ENCODE assay signal across 1 cellular context in the genomic region with DNA sequence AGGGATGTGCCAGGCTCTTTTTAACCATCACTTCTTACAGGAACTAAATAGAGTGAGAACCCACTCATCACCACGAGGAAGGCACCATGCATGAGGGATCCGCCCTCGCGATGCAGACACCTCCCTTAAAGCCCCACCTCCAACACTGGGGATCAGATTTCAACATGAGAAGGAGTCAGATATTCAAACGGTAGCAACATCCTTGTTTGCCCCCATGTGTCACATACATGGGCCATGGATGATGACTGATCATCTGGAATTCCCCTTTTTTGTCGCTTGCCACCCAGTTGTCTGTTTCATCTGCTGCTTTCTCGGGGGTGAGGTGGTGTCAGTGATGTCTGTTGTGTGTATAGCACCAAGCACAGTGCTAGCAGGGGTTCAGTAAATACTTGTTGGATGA.
TF ChIP-seq lines count a peak whose summit lies in the region.

No MANE protein-coding gene starts in this region.

TF ChIP-seq in WTC11, 78 proteins besides CTCF, POLR2A, EP300 and RAD21 (continued from another document):
- TF ChIP-seq, protein P1, sequence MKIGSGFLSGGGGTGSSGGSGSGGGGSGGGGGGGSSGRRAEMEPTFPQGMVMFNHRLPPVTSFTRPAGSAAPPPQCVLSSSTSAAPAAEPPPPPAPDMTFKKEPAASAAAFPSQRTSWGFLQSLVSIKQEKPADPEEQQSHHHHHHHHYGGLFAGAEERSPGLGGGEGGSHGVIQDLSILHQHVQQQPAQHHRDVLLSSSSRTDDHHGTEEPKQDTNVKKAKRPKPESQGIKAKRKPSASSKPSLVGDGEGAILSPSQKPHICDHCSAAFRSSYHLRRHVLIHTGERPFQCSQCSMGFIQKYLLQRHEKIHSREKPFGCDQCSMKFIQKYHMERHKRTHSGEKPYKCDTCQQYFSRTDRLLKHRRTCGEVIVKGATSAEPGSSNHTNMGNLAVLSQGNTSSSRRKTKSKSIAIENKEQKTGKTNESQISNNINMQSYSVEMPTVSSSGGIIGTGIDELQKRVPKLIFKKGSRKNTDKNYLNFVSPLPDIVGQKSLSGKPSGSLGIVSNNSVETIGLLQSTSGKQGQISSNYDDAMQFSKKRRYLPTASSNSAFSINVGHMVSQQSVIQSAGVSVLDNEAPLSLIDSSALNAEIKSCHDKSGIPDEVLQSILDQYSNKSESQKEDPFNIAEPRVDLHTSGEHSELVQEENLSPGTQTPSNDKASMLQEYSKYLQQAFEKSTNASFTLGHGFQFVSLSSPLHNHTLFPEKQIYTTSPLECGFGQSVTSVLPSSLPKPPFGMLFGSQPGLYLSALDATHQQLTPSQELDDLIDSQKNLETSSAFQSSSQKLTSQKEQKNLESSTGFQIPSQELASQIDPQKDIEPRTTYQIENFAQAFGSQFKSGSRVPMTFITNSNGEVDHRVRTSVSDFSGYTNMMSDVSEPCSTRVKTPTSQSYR (CRISPR knock-in tag; IDR thresholded peaks at IDR 0.05) = no peak
- no peak for TF ChIP-seq ZBTB21 (CRISPR knock-in tag; IDR thresholded peaks at IDR 0.05; ENCODE audit: borderline replicate concordance)
- no peak for TF ChIP-seq ATF2 (CRISPR knock-in tag; IDR thresholded peaks at IDR 0.05; ENCODE audit: borderline replicate concordance, low read depth)
- TF ChIP-seq NFE2L1 (CRISPR knock-in tag; IDR thresholded peaks at IDR 0.05) = no peak
- TF ChIP-seq ZNF532 (CRISPR knock-in tag; IDR thresholded peaks at IDR 0.05; ENCODE audit: borderline replicate concordance) = no peak
- TF ChIP-seq ZNF396 (CRISPR knock-in tag; IDR thresholded peaks at IDR 0.05; ENCODE audit: borderline replicate concordance) = no peak
- TF ChIP-seq TEAD4 (CRISPR knock-in tag; IDR thresholded peaks at IDR 0.05) = no peak
- TF ChIP-seq ESRRA (CRISPR knock-in tag; IDR thresholded peaks at IDR 0.05; ENCODE audit: borderline replicate concordance) = no peak
- no peak for TF ChIP-seq FOXJ3 (CRISPR knock-in tag; IDR thresholded peaks at IDR 0.05; ENCODE audit: borderline replicate concordance)
- TF ChIP-seq NFYB (CRISPR knock-in tag; conservative IDR thresholded peaks at IDR 0.05; ENCODE audit: low read depth) = no peak
- no peak for TF ChIP-seq MXD4 (CRISPR knock-in tag; IDR thresholded peaks at IDR 0.05; ENCODE audit: borderline replicate concordance)
- TF ChIP-seq RORB (CRISPR knock-in tag; IDR thresholded peaks at IDR 0.05) = no peak
